Comparison of ENCODE assay signal across 21 cellular contexts in genomic region chr19:16254851-16255408, GRCh38. TPM values are rescaled to one million over a fixed set of nuclear protein-coding genes. Genes with fewer than 3 reads are reported as not detected.
DNase-seq lines count a peak whose midpoint lies in the region; ATAC-seq, FAIRE-seq and TF ChIP-seq lines count a peak whose summit lies in the region.
"Had no signal": no experiment of that assay in that cellular context is flagged by ENCODE, and none has a peak within 500 bp of the region (broad histone marks: within the 10 kb centered on the region; RNA-seq: fewer than 3 reads in every experiment).

No MANE protein-coding gene starts in this region.

- H3K4me2 ChIP-seq in astrocyte (ENCODE audit: low read length), result no peak overlapping the region
- H3K4me2 ChIP-seq: BLaER1, KMS-11 had no signal

- no peak overlapping the region for H3K4me3 ChIP-seq in astrocyte (ENCODE audit: insufficient read depth, low read depth, low read length)
- H3K4me3 ChIP-seq in lower lobe of right lung, result no peak overlapping the region
- H3K4me3 ChIP-seq in upper lobe of left lung, result no peak overlapping the region
- H3K4me3 ChIP-seq: BLaER1, GM23248 had no signal

- TF ChIP-seq CTCF in astrocyte (IDR thresholded peaks at IDR 0.05; ENCODE audit: insufficient read depth, low read depth, low read length) (no peak), lower lobe of right lung (IDR thresholded peaks at IDR 0.05) (no peak), upper lobe of left lung (IDR thresholded peaks at IDR 0.05) (no peak)

- FAIRE-seq in astrocyte (lab: Jason Lieb, UNC), result no peak

- H3K36me3 Mint-ChIP-seq in activated naive CD8-positive, alpha-beta T cell treated with anti-CD3 and anti-CD28 coated beads, Interleukin-2, amount 10 ng/mL, durations not matched to agents 7 days and 5 days, result no peaks in the 10 kb centered on the region
- no peaks in the 10 kb centered on the region for H3K36me3 Mint-ChIP-seq in activated naive CD8-positive, alpha-beta T cell treated with anti-CD3 and anti-CD28 coated beads, Interleukin-2, amount 50 U/mL, for 24 hours (ENCODE audit: low read depth)
- no peaks in the 10 kb centered on the region for H3K36me3 Mint-ChIP-seq in astrocyte (ENCODE audit: low read depth, unreplicated experiment)
- H3K36me3 Mint-ChIP-seq in activated T-cell treated with anti-CD3 and anti-CD28 coated beads, Interleukin-2, amount 50 U/mL, for 4 hours (ENCODE audit: insufficient read depth), result no peaks in the 10 kb centered on the region
- H3K36me3 Mint-ChIP-seq: CD8-positive, alpha-beta memory T cell had no signal

- intact Hi-C loops in lower lobe of right lung (cut with DNase I), result no loop called here

- H3K9ac ChIP-seq in astrocyte (ENCODE audit: low read length), result no peak overlapping the region
- H3K9ac ChIP-seq: BLaER1, GM23248, KMS-11 had no signal

- no peak overlapping the region for H3K4me3 Mint-ChIP-seq in activated naive CD8-positive, alpha-beta T cell treated with anti-CD3 and anti-CD28 coated beads, Interleukin-2, amount 10 ng/mL, durations not matched to agents 7 days and 5 days
- H3K4me3 Mint-ChIP-seq in activated naive CD8-positive, alpha-beta T cell treated with anti-CD3 and anti-CD28 coated beads, Interleukin-2, amount 50 U/mL, for 24 hours, result no peak overlapping the region
- H3K4me3 Mint-ChIP-seq in astrocyte (ENCODE audit: unreplicated experiment), result peak overlapping the region; percentile 1
- no peak overlapping the region for H3K4me3 Mint-ChIP-seq in activated T-cell treated with anti-CD3 and anti-CD28 coated beads, Interleukin-2, amount 50 U/mL, for 4 hours

- POLR2A ChIA-PET in activated naive CD8-positive, alpha-beta T cell treated with anti-CD3 and anti-CD28 coated beads, Interleukin-2, amount 10 ng/mL, durations not matched to agents 7 days and 5 days (lab: Charles Lee), result no interaction called here

- H2AFZ ChIP-seq in astrocyte (ENCODE audit: low read depth, low read length), result no peak overlapping the region
- H2AFZ ChIP-seq: GM23248 had no signal

- no peaks in the 10 kb centered on the region for H3K79me2 ChIP-seq in astrocyte (ENCODE audit: insufficient read depth, low read length)

- H3K27ac ChIP-seq in astrocyte (ENCODE audit: low read depth, low read length) (no peak overlapping the region), lower lobe of right lung (peak overlapping the region; percentile 60), upper lobe of left lung (peak overlapping the region; percentile 45 to 93 (median 52))
- H3K27ac ChIP-seq: BLaER1, GM23248, HL-60, KMS-11 had no signal

- 88 to 97% methylated on average over 6 of the region's 6 CpGs for WGBS in upper lobe of left lung, 2 donors

- peaks cover 15% of the 10 kb centered on the region for H3K4me1 Mint-ChIP-seq in activated naive CD8-positive, alpha-beta T cell treated with anti-CD3 and anti-CD28 coated beads, Interleukin-2, amount 10 ng/mL, durations not matched to agents 7 days and 5 days
- H3K4me1 Mint-ChIP-seq in activated naive CD8-positive, alpha-beta T cell treated with anti-CD3 and anti-CD28 coated beads, Interleukin-2, amount 50 U/mL, for 24 hours, result peaks cover 11% of the 10 kb centered on the region
- H3K4me1 Mint-ChIP-seq in astrocyte (ENCODE audit: low read depth, unreplicated experiment), result no peaks in the 10 kb centered on the region
- peaks cover 19% of the 10 kb centered on the region for H3K4me1 Mint-ChIP-seq in activated T-cell treated with anti-CD3 and anti-CD28 coated beads, Interleukin-2, amount 50 U/mL, for 4 hours (ENCODE audit: low read depth)

- H3K36me3 ChIP-seq in astrocyte (ENCODE audit: insufficient read depth, low read length) (no peaks in the 10 kb centered on the region), lower lobe of right lung (no peaks in the 10 kb centered on the region), upper lobe of left lung (no peaks in the 10 kb centered on the region)
- H3K36me3 ChIP-seq: BLaER1 had no signal

- TF ChIP-seq EP300 in upper lobe of left lung (IDR thresholded peaks at IDR 0.05), result no peak

- H3K9me3 Mint-ChIP-seq in activated naive CD8-positive, alpha-beta T cell treated with anti-CD3 and anti-CD28 coated beads, Interleukin-2, amount 10 ng/mL, durations not matched to agents 7 days and 5 days, result no peaks in the 10 kb centered on the region
- no peaks in the 10 kb centered on the region for H3K9me3 Mint-ChIP-seq in activated naive CD8-positive, alpha-beta T cell treated with anti-CD3 and anti-CD28 coated beads, Interleukin-2, amount 50 U/mL, for 24 hours
- H3K9me3 Mint-ChIP-seq in astrocyte (ENCODE audit: unreplicated experiment), result no peaks in the 10 kb centered on the region
- H3K9me3 Mint-ChIP-seq in activated T-cell treated with anti-CD3 and anti-CD28 coated beads, Interleukin-2, amount 50 U/mL, for 4 hours, result no peaks in the 10 kb centered on the region
- H3K9me3 Mint-ChIP-seq: CD8-positive, alpha-beta memory T cell had no signal

- no peaks in the 10 kb centered on the region for H4K20me1 ChIP-seq in astrocyte (ENCODE audit: insufficient read depth, low read length)
- H4K20me1 ChIP-seq: BLaER1 had no signal

- peaks cover 11% of the 10 kb centered on the region for H3K27me3 Mint-ChIP-seq in activated naive CD8-positive, alpha-beta T cell treated with anti-CD3 and anti-CD28 coated beads, Interleukin-2, amount 10 ng/mL, durations not matched to agents 7 days and 5 days
- no peaks in the 10 kb centered on the region for H3K27me3 Mint-ChIP-seq in activated naive CD8-positive, alpha-beta T cell treated with anti-CD3 and anti-CD28 coated beads, Interleukin-2, amount 50 U/mL, for 24 hours
- peaks cover 13% of the 10 kb centered on the region for H3K27me3 Mint-ChIP-seq in astrocyte (ENCODE audit: low read depth, unreplicated experiment)
- no peaks in the 10 kb centered on the region for H3K27me3 Mint-ChIP-seq in activated T-cell treated with anti-CD3 and anti-CD28 coated beads, Interleukin-2, amount 50 U/mL, for 4 hours (ENCODE audit: low read depth)

- TF ChIP-seq POLR2A in upper lobe of left lung (IDR thresholded peaks at IDR 0.05), result no peak

- H3K4me1 ChIP-seq in astrocyte (ENCODE audit: insufficient read depth, low read length), result no peaks in the 10 kb centered on the region
- H3K4me1 ChIP-seq in lower lobe of right lung, result peaks cover 38% of the 10 kb centered on the region
- peaks cover 28 to 43% (median 34%) of the 10 kb centered on the region in 4 donors for H3K4me1 ChIP-seq in upper lobe of left lung

- H3K9me3 ChIP-seq in astrocyte (ENCODE audit: insufficient read depth, low read depth, low read length) (no peaks in the 10 kb centered on the region), lower lobe of right lung (no peaks in the 10 kb centered on the region), upper lobe of left lung (no peaks in the 10 kb centered on the region)
- H3K9me3 ChIP-seq: BLaER1 had no signal

- ATAC-seq in activated naive CD8-positive, alpha-beta T cell treated with anti-CD3 and anti-CD28 coated beads, Interleukin-2, amount 10 ng/mL, durations not matched to agents 7 days and 5 days (ENCODE audit: low read depth), result no peak
- ATAC-seq in activated naive CD8-positive, alpha-beta T cell treated with anti-CD3 and anti-CD28 coated beads, Interleukin-2, amount 50 U/mL, for 24 hours, result no peak
- ATAC-seq in lower lobe of right lung, result no peak
- ATAC-seq in upper lobe of left lung (ENCODE audit: low FRiP score in 2 of 2), result no peak
- no peak for ATAC-seq in activated T-cell treated with anti-CD3 and anti-CD28 coated beads, Interleukin-2, amount 50 U/mL, for 4 hours
- ATAC-seq: HCT116 had no signal

- no peak for DNase-seq in activated naive CD8-positive, alpha-beta T cell treated with anti-CD3 and anti-CD28 coated beads, Interleukin-2, amount 10 ng/mL, durations not matched to agents 7 days and 5 days
- no peak for DNase-seq in activated naive CD8-positive, alpha-beta T cell treated with anti-CD3 and anti-CD28 coated beads, Interleukin-2, amount 50 U/mL, for 24 hours
- DNase-seq in astrocyte (ENCODE audit: low read depth), result no peak
- no peak for DNase-seq in lower lobe of right lung
- no peak for DNase-seq in upper lobe of left lung
- no peak for DNase-seq in COLO829 (ENCODE audit: low spot score)
- DNase-seq in NCI-H2081 treated with DMSO at 0.1 percent for 48 hours (lab: John Stamatoyannopoulos, UW), result no peak
- no peak for DNase-seq in activated T-cell treated with anti-CD3 and anti-CD28 coated beads, Interleukin-2, amount 50 U/mL, for 4 hours
- DNase-seq: 8988T; CD8-positive, alpha-beta memory T cell; DMS79 treated with DMSO at 0.1 percent for 48 hours; GM23248; NCI-H1092; NCI-H146; NCI-H2081; NCI-H510A treated with DMSO at 0.1 percent for 48 hours; NCI-H82 had no signal

- peak overlapping the region; percentile 30 for H3K27ac Mint-ChIP-seq in activated naive CD8-positive, alpha-beta T cell treated with anti-CD3 and anti-CD28 coated beads, Interleukin-2, amount 10 ng/mL, durations not matched to agents 7 days and 5 days
- H3K27ac Mint-ChIP-seq in activated naive CD8-positive, alpha-beta T cell treated with anti-CD3 and anti-CD28 coated beads, Interleukin-2, amount 50 U/mL, for 24 hours, result no peak overlapping the region
- H3K27ac Mint-ChIP-seq in astrocyte (ENCODE audit: unreplicated experiment), result no peak overlapping the region

- no peaks in the 10 kb centered on the region for H3K27me3 ChIP-seq in astrocyte (ENCODE audit: insufficient read depth, low read length)
- H3K27me3 ChIP-seq in lower lobe of right lung (ENCODE audit: low read depth), result no peaks in the 10 kb centered on the region
- no peaks in the 10 kb centered on the region for H3K27me3 ChIP-seq in upper lobe of left lung
- H3K27me3 ChIP-seq: BLaER1 had no signal

RNA-seq across cellular contexts. Expression of gene AP1M1, which starts 57.2 kb away (rescaled TPM):
- total RNA-seq in activated naive CD8-positive, alpha-beta T cell treated with anti-CD3 and anti-CD28 coated beads, Interleukin-2, amount 10 ng/mL, durations not matched to agents 7 days and 5 days, result 100 to 1,000 TPM; 132 to 135 TPM
- total RNA-seq in astrocyte (87.6 and 90.8 TPM in 2 replicates), lower lobe of right lung (66.0 TPM), upper lobe of left lung (10 to 100 TPM; 45.7 to 87.7 (median 62.5) TPM)
- 100 to 1,000 TPM in 2 of 3 donors, 10 to 100 TPM in 1; 93.4 to 109 (median 106) TPM for total RNA-seq in activated T-cell treated with anti-CD3 and anti-CD28 coated beads, Interleukin-2, amount 50 U/mL, for 4 hours
